Comparison of ENCODE assay signal across 11 cellular contexts in the genomic region with DNA sequence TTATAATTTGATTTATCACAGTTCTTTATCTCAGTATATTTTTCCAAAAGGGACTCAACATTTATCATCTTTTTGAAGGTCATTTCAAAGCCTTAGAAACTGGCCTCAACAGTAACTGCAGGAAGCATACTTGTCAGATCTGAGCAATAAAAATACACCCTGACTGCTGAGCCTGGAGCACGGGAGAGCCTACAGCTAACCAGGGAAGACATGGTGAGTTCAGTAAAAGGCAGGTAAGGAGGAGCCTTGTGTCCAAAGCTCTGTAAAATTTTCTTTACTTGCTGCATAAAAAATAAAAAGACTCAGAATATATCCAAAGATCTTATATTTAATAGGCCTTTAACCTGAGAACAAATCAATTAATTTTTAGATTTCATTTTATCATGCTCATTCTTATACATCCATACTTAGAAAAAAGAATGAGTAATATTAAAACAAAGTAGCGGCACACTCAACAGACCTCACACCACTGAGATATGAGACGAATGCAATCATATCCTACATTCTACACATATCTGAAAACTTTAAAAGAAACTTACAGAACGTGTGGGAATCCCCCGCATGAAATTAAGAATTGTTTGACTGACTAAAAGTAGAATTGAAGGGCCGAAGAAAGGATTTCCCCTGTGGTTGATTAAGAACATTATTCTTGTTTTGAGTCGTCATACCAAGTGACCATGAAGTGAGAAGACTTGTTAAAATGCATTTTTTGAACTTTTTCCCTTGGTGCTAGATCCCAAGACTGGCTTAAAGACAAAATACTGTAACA.
DNase-seq lines count a peak whose midpoint lies in the region; ATAC-seq and TF ChIP-seq lines count a peak whose summit lies in the region.
"Had no signal": no experiment of that assay in that cellular context is flagged by ENCODE, and none has a peak within 500 bp of the region (broad histone marks: within the 10 kb centered on the region; RNA-seq: fewer than 3 reads in every experiment).

No MANE protein-coding gene starts in this region.

- peaks cover 86 to 95% of the 10 kb centered on the region in 2 donors for H3K4me1 ChIP-seq in gastrocnemius medialis

- H3K9me3 ChIP-seq in gastrocnemius medialis = no peaks in the 10 kb centered on the region

- TF ChIP-seq POLR2A in GM18505 (IDR thresholded peaks at IDR 0.05; ENCODE audit: borderline replicate concordance, extremely low read depth, insufficient read depth, insufficient read length) (no peak), gastrocnemius medialis (IDR thresholded peaks at IDR 0.05) (no peak)

- no peak overlapping the region for H3K4me3 ChIP-seq in gastrocnemius medialis

- peaks cover 54% of the 10 kb centered on the region for H3K4me1 Mint-ChIP-seq in activated naive CD8-positive, alpha-beta T cell treated with anti-CD3 and anti-CD28 coated beads, Interleukin-2, amount 10 ng/mL, durations not matched to agents 7 days and 5 days

- in situ Hi-C loops in gastrocnemius medialis (cut with MboI; ENCODE audit: low sequenced_read_pairs in 4 of 4) = loop anchor here in 2 of 4 donors (25.0 kb wide), 2 partner anchors 144 to 169 kb away; no protein-coding TSS in a partner anchor

- ATAC-seq in GM18505 (IDR thresholded peaks at IDR 0.05; ENCODE audit: unreplicated experiment) (peak; percentile 64), HG03103 (IDR thresholded peaks at IDR 0.05; ENCODE audit: low read depth, unreplicated experiment) (peak; percentile 54), gastrocnemius medialis (no peak)
- ATAC-seq in activated naive CD8-positive, alpha-beta T cell treated with anti-CD3 and anti-CD28 coated beads, Interleukin-2, amount 10 ng/mL, durations not matched to agents 7 days and 5 days (ENCODE audit: low read depth) = peak; percentile 69
- ATAC-seq: HepG2, PC-3 had no signal

- H3K27me3 Mint-ChIP-seq in activated naive CD8-positive, alpha-beta T cell treated with anti-CD3 and anti-CD28 coated beads, Interleukin-2, amount 10 ng/mL, durations not matched to agents 7 days and 5 days = no peaks in the 10 kb centered on the region

- no peaks in the 10 kb centered on the region for H3K36me3 ChIP-seq in gastrocnemius medialis

- POLR2A ChIA-PET in activated naive CD8-positive, alpha-beta T cell treated with anti-CD3 and anti-CD28 coated beads, Interleukin-2, amount 10 ng/mL, durations not matched to agents 7 days and 5 days (lab: Charles Lee) = no interaction called here

- no peaks in the 10 kb centered on the region for H3K27me3 ChIP-seq in gastrocnemius medialis

- no peak for TF ChIP-seq CTCF in GM20000 (IDR thresholded peaks at IDR 0.05; ENCODE audit: extremely low read depth, missing control alignments)
- no peak for TF ChIP-seq CTCF in gastrocnemius medialis (IDR thresholded peaks at IDR 0.05 in 4 of 5, conservative IDR thresholded peaks at IDR 0.05 in 1 of 5)

- DNase-seq in GM20000 (ENCODE audit: low spot score) = peak; percentile 46
- no peak for DNase-seq in activated naive CD8-positive, alpha-beta T cell treated with anti-CD3 and anti-CD28 coated beads, Interleukin-2, amount 10 ng/mL, durations not matched to agents 7 days and 5 days
- DNase-seq in OCI-M2 (lab: John Stamatoyannopoulos, UW; ENCODE audit: unreplicated experiment) = no peak
- no peak for DNase-seq in NCI-H1105 treated with DMSO at 0.1 percent for 48 hours (lab: John Stamatoyannopoulos, UW)
- DNase-seq in GM19238 (ENCODE audit: insufficient read length, low spot score) = no peak
- DNase-seq in gastrocnemius medialis = no peak
- DNase-seq: kidney, PC-3 had no signal

- peak overlapping the region in 2 of 4 donors; percentile 11 to 19 for H3K27ac ChIP-seq in gastrocnemius medialis

- H3K9me3 Mint-ChIP-seq in activated naive CD8-positive, alpha-beta T cell treated with anti-CD3 and anti-CD28 coated beads, Interleukin-2, amount 10 ng/mL, durations not matched to agents 7 days and 5 days = peaks cover 2% of the 10 kb centered on the region

- H3K27ac Mint-ChIP-seq in activated naive CD8-positive, alpha-beta T cell treated with anti-CD3 and anti-CD28 coated beads, Interleukin-2, amount 10 ng/mL, durations not matched to agents 7 days and 5 days = peak overlapping the region; percentile 71

- H3K36me3 Mint-ChIP-seq in activated naive CD8-positive, alpha-beta T cell treated with anti-CD3 and anti-CD28 coated beads, Interleukin-2, amount 10 ng/mL, durations not matched to agents 7 days and 5 days = peaks cover 18% of the 10 kb centered on the region

- intact Hi-C loops in gastrocnemius medialis (cut with DNase I; ENCODE audit: low total_unique reads) = loop anchor here (5.0 kb wide), 1 partner anchor 49 kb away; no protein-coding TSS in a partner anchor

- H3K4me3 Mint-ChIP-seq in activated naive CD8-positive, alpha-beta T cell treated with anti-CD3 and anti-CD28 coated beads, Interleukin-2, amount 10 ng/mL, durations not matched to agents 7 days and 5 days = peak overlapping the region; percentile 68

Comparison
In these comparisons a context has a peak if more than half of its experiments do, and no peak if none do; other contexts are left out.
1. ATAC-seq: peak in GM18505 (single experiment), HG03103 (single experiment) and activated naive CD8-positive, alpha-beta T cell treated with anti-CD3 and anti-CD28 coated beads, Interleukin-2, amount 10 ng/mL, durations not matched to agents 7 days and 5 days (single experiment); none in gastrocnemius medialis (0 of 2).